9 cellular contexts compared by ENCODE assay signal in genomic region chr21:34807881-34808568, GRCh38.
DNase-seq lines count a peak whose midpoint lies in the region; ATAC-seq, FAIRE-seq and TF ChIP-seq lines count a peak whose summit lies in the region.
"Had no signal": no experiment of that assay in that cellular context is flagged by ENCODE, and none has a peak within 500 bp of the region (broad histone marks: within the 10 kb centered on the region; RNA-seq: fewer than 3 reads in every experiment).

No MANE protein-coding gene starts in this region.

- peaks cover 6 to 19% of the 10 kb centered on the region in 2 donors for H3K36me3 ChIP-seq in muscle layer of duodenum (ENCODE audit: control insufficient read depth in 1 of 2, insufficient read depth in 2 of 2, low read length in 2 of 2)

- H3K36me3 Mint-ChIP-seq in T-helper 1 cell treated with Interleukin-12 subunit alpha and Interleukin-12 subunit beta and Interleukin-4 antibody, amounts not matched to agents 30 μg/mL and 1 μg/mL, for 36 hours (ENCODE audit: low read depth): peaks cover 42% of the 10 kb centered on the region

- H3K27ac Mint-ChIP-seq in T-helper 1 cell treated with Interleukin-12 subunit alpha and Interleukin-12 subunit beta and Interleukin-4 antibody, amounts not matched to agents 30 μg/mL and 1 μg/mL, for 36 hours: peak overlapping the region; percentile 82
- peak overlapping the region; percentile 64 to 91 for H3K27ac Mint-ChIP-seq in stimulated activated naive CD8-positive, alpha-beta T cell treated with anti-CD3 and anti-CD28 coated beads, Interleukin-15, amount 100 ng/mL, for 72 hours

- H3K27me3 Mint-ChIP-seq in T-helper 1 cell treated with Interleukin-12 subunit alpha and Interleukin-12 subunit beta and Interleukin-4 antibody, amounts not matched to agents 30 μg/mL and 1 μg/mL, for 36 hours (ENCODE audit: low read depth): no peaks in the 10 kb centered on the region
- no peaks in the 10 kb centered on the region for H3K27me3 Mint-ChIP-seq in stimulated activated naive CD8-positive, alpha-beta T cell treated with anti-CD3 and anti-CD28 coated beads, Interleukin-15, amount 100 ng/mL, for 72 hours

- ATAC-seq in stimulated activated naive CD8-positive, alpha-beta T cell treated with anti-CD3 and anti-CD28 coated beads, Interleukin-15, amount 100 ng/mL, for 72 hours: peak; percentile 64

- peaks cover 70% of the 10 kb centered on the region for H3K4me1 Mint-ChIP-seq in T-helper 1 cell treated with Interleukin-12 subunit alpha and Interleukin-12 subunit beta and Interleukin-4 antibody, amounts not matched to agents 30 μg/mL and 1 μg/mL, for 36 hours (ENCODE audit: low read depth)
- peaks cover 92% of the 10 kb centered on the region for H3K4me1 Mint-ChIP-seq in stimulated activated naive CD8-positive, alpha-beta T cell treated with anti-CD3 and anti-CD28 coated beads, Interleukin-15, amount 100 ng/mL, for 72 hours

- TF ChIP-seq POLR2A in H54 (IDR thresholded peaks at IDR 0.05; ENCODE audit: low read depth, low read length): no peak

- no peaks in the 10 kb centered on the region for H3K27me3 ChIP-seq in muscle layer of duodenum (ENCODE audit: low read depth, low read length)

- H3K27ac ChIP-seq in muscle layer of duodenum (ENCODE audit: low read length): peak overlapping the region; percentile 68
- H3K27ac ChIP-seq: VCaP had no signal

- H3K4me3 Mint-ChIP-seq in T-helper 1 cell treated with Interleukin-12 subunit alpha and Interleukin-12 subunit beta and Interleukin-4 antibody, amounts not matched to agents 30 μg/mL and 1 μg/mL, for 36 hours: peak overlapping the region; percentile 32
- peak overlapping the region; percentile 49 to 70 for H3K4me3 Mint-ChIP-seq in stimulated activated naive CD8-positive, alpha-beta T cell treated with anti-CD3 and anti-CD28 coated beads, Interleukin-15, amount 100 ng/mL, for 72 hours

- FAIRE-seq in H54 (lab: Jason Lieb, UNC): peak; percentile 36

- no peak overlapping the region for H3K4me3 ChIP-seq in muscle layer of duodenum (ENCODE audit: low read depth in 1 of 2, low read length in 2 of 2)

- peaks cover 3 to 7% of the 10 kb centered on the region in 2 donors for H3K4me1 ChIP-seq in muscle layer of duodenum (ENCODE audit: control insufficient read depth in 1 of 2, insufficient read depth in 2 of 2, low read length in 2 of 2)

- H3K9me3 Mint-ChIP-seq in T-helper 1 cell treated with Interleukin-12 subunit alpha and Interleukin-12 subunit beta and Interleukin-4 antibody, amounts not matched to agents 30 μg/mL and 1 μg/mL, for 36 hours: peaks cover 10% of the 10 kb centered on the region
- H3K9me3 Mint-ChIP-seq in stimulated activated naive CD8-positive, alpha-beta T cell treated with anti-CD3 and anti-CD28 coated beads, Interleukin-15, amount 100 ng/mL, for 72 hours: peaks cover 5 to 10% of the 10 kb centered on the region in 2 donors

- H3K9me3 ChIP-seq in muscle layer of duodenum (ENCODE audit: control insufficient read depth in 1 of 2, low read length in 2 of 2): no peaks in the 10 kb centered on the region

- peak; percentile 78 for DNase-seq in H54 (ENCODE audit: insufficient read length, low spot score)
- DNase-seq in amniotic stem cell (lab: John Stamatoyannopoulos, UW): peak; percentile 79
- peak; percentile 48 to 74 for DNase-seq in stimulated activated naive CD8-positive, alpha-beta T cell treated with anti-CD3 and anti-CD28 coated beads, Interleukin-15, amount 100 ng/mL, for 72 hours
- DNase-seq in DMS79 (lab: John Stamatoyannopoulos, UW): no peak
- DNase-seq in 8988T: no peak
- DNase-seq in NCI-H2227 treated with DMSO at 0.1 percent for 48 hours (lab: John Stamatoyannopoulos, UW): no peak

Comparison
In these comparisons a context has a peak if more than half of its experiments do, and no peak if none do; other contexts are left out.
1. DNase-seq: peak in H54 (single experiment), amniotic stem cell (single experiment) and stimulated activated naive CD8-positive, alpha-beta T cell treated with anti-CD3 and anti-CD28 coated beads, Interleukin-15, amount 100 ng/mL, for 72 hours (2 of 2); none in DMS79 (single experiment), 8988T (single experiment) and NCI-H2227 treated with DMSO at 0.1 percent for 48 hours (single experiment).